Comparison of ENCODE assay signal across 9 cellular contexts in the genomic region with DNA sequence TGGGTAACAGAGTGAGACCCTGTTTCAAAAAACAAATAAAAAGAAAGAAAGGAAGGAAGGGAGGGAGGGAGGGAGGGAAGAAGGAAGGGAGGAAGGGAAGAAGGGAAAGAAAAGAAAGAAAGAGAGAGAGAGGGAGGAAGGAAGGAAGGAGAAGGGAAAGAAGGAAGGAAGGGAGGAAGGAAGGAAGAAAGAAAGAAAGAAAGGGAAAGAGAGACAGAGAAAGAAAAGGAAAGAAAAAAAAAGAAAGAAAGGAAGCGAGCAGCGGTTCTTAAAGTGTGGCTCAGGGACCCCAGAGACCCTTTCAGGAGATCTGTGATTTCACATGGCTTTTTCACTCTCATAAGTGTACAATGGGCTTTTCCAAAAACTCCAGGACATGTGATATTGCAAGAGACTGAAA. TPM values are rescaled to one million over a fixed set of nuclear protein-coding genes. Genes with fewer than 3 reads are reported as not detected.
"Had no signal": no experiment of that assay in that cellular context is flagged by ENCODE, and none has a peak within 500 bp of the region (broad histone marks: within the 10 kb centered on the region; RNA-seq: fewer than 3 reads in every experiment).

No MANE protein-coding gene starts in this region.

- DNase-seq: GDM1, GF-D8 had no signal

- H3K4me3 ChIP-seq: GM12878 had no signal

- FAIRE-seq: G401.6, GM12878, GM12891, GM12892, GM18507, GM19239 had no signal

- ATAC-seq: GM12878 had no signal

RNA-seq across cellular contexts. Expression of gene SRRM5, which starts 37.6 kb away (rescaled TPM):
- total RNA-seq: G401 had no signal
